In the genomic region with DNA sequence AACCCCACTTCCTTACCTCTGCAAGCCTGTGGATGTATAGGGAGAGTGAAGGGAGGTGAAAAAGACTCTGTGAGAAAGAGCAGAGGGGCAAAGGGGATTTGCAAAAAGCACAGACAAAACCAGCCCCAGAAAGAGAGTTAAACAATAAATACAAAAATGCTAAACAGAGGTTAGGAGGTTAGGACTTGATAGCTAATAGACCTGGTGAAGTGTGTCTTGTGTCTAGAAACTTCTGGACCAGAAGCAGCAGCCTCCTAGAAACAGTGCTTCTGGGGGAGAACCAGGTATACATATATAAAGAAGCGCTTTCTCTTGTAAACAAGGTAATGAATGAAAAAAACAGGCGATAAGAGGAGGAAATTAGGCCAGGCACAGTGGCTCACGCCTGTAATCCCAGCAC, we compare ENCODE assay signal across 20 cellular contexts. TPM values are rescaled to one million over a fixed set of nuclear protein-coding genes. Genes with fewer than 3 reads are reported as not detected.
DNase-seq lines count a peak whose midpoint lies in the region; ATAC-seq and TF ChIP-seq lines count a peak whose summit lies in the region.
"Had no signal": no experiment of that assay in that cellular context is flagged by ENCODE, and none has a peak within 500 bp of the region (broad histone marks: within the 10 kb centered on the region; RNA-seq: fewer than 3 reads in every experiment).

No MANE protein-coding gene starts in this region.

- ATAC-seq in GM23338 (no peak; the same call in 2 of the 3 replicates), gastroesophageal sphincter (no peak)
- ATAC-seq: body of pancreas; left cardiac atrium; naive thymus-derived CD4-positive, alpha-beta T cell had no signal

- H3K4me1 ChIP-seq in GM23338 (ENCODE audit: insufficient read depth) (peaks cover 8% of the 10 kb centered on the region; the same call in 1 of the 2 replicates), endodermal cell (ENCODE audit: control insufficient read depth, insufficient read depth, low read length) (no peaks in the 10 kb centered on the region), transverse colon (peaks cover 0 to 18% (median 6%) of the 10 kb centered on the region in 4 donors), gastroesophageal sphincter (peaks cover 0 to 9% (median 0%) of the 10 kb centered on the region in 3 donors), vagina (peaks cover 10% of the 10 kb centered on the region)
- H3K4me1 ChIP-seq: body of pancreas had no signal

- no peak overlapping the region for H3K9ac ChIP-seq in endodermal cell (ENCODE audit: extremely low read depth, low read length, poor library complexity, severe bottlenecking)
- H3K9ac ChIP-seq: SK-N-SH had no signal

- H3K27me3 ChIP-seq in GM23338 (ENCODE audit: insufficient read depth) (no peaks in the 10 kb centered on the region), endodermal cell (ENCODE audit: control insufficient read depth, insufficient read depth, low read length, poor library complexity, severe bottlenecking) (no peaks in the 10 kb centered on the region), transverse colon (no peaks in the 10 kb centered on the region), gastroesophageal sphincter (no peaks in the 10 kb centered on the region), vagina (no peaks in the 10 kb centered on the region)
- H3K27me3 ChIP-seq: body of pancreas, suprapubic skin had no signal

- H2AFZ ChIP-seq in GM23338: no peak overlapping the region

- H3K9me3 ChIP-seq in endodermal cell (ENCODE audit: control insufficient read depth, low read length): no peaks in the 10 kb centered on the region
- H3K9me3 ChIP-seq in transverse colon: no peaks in the 10 kb centered on the region
- H3K9me3 ChIP-seq in gastroesophageal sphincter: no peaks in the 10 kb centered on the region
- no peaks in the 10 kb centered on the region for H3K9me3 ChIP-seq in vagina
- H3K9me3 ChIP-seq: body of pancreas, SK-N-SH, suprapubic skin had no signal

- H3K4me1 Mint-ChIP-seq in GM23338 (peaks cover 6% of the 10 kb centered on the region), endodermal cell (peaks cover 5% of the 10 kb centered on the region), neural crest cell (peaks cover 5% of the 10 kb centered on the region)

- WGBS in endodermal cell (ENCODE audit: insufficient coverage in 1 of 2, insufficient read length in 1 of 2), 2 experiments: 90 to 93% methylated on average over 3 of the region's 3 CpGs
- WGBS in transverse colon (ENCODE audit: low coverage in 1 of 2), 2 donors: 60 to 73% methylated on average over 3 of the region's 3 CpGs
- 97% methylated on average over 3 of the region's 3 CpGs; no CpG with 5 or more reads in 1 of the 2 donors for WGBS in gastroesophageal sphincter (ENCODE audit: low coverage in 1 of 2), 2 donors

- no peak for TF ChIP-seq CTCF in GM23338 (conservative IDR thresholded peaks at IDR 0.05; ENCODE audit: low read depth in 2 of 2)
- no peak for TF ChIP-seq CTCF in endodermal cell (conservative IDR thresholded peaks at IDR 0.05)
- no peak for TF ChIP-seq CTCF in neural crest cell (conservative IDR thresholded peaks at IDR 0.05)
- no peak for TF ChIP-seq CTCF in transverse colon (IDR thresholded peaks at IDR 0.05)
- no peak for TF ChIP-seq CTCF in gastroesophageal sphincter (IDR thresholded peaks at IDR 0.05)
- no peak for TF ChIP-seq CTCF in vagina (IDR thresholded peaks at IDR 0.05)

- H3K27ac ChIP-seq in GM23338 (ENCODE audit: low read depth) (peak overlapping the region; percentile 43), endodermal cell (ENCODE audit: low read depth, low read length) (no peak overlapping the region), transverse colon (peak overlapping the region in 2 of 4 donors; percentile 29 to 56), gastroesophageal sphincter (no peak overlapping the region), vagina (no peak overlapping the region)
- H3K27ac ChIP-seq: body of pancreas, suprapubic skin had no signal

- TF ChIP-seq EP300 in transverse colon (IDR thresholded peaks at IDR 0.05; ENCODE audit: low read depth) (no peak), gastroesophageal sphincter (IDR thresholded peaks at IDR 0.05) (no peak)

- intact Hi-C loops in transverse colon (cut with DNase I; ENCODE audit: low total_unique reads): no loop called here
- intact Hi-C loops in vagina (cut with DNase I): no loop called here

- no peaks in the 10 kb centered on the region for H3K9me3 Mint-ChIP-seq in GM23338
- H3K9me3 Mint-ChIP-seq in endodermal cell: no peaks in the 10 kb centered on the region
- no peaks in the 10 kb centered on the region for H3K9me3 Mint-ChIP-seq in neural crest cell
- H3K9me3 Mint-ChIP-seq: activated naive CD8-positive, alpha-beta T cell treated with anti-CD3 and anti-CD28 coated beads, Interleukin-2, amount 10 ng/mL, durations not matched to agents 7 days and 5 days; IgD-negative memory B cell had no signal

- H3K27ac Mint-ChIP-seq in GM23338 (peak overlapping the region; percentile 10), endodermal cell (peak overlapping the region; percentile 65), neural crest cell (ENCODE audit: unreplicated experiment) (peak overlapping the region; percentile 1)
- H3K27ac Mint-ChIP-seq: activated naive CD8-positive, alpha-beta T cell treated with anti-CD3 and anti-CD28 coated beads, Interleukin-2, amount 10 ng/mL, durations not matched to agents 7 days and 5 days; IgD-negative memory B cell had no signal

- H4K20me1 ChIP-seq in GM23338 (replicated peaks; ENCODE audit: insufficient read depth): no peaks in the 10 kb centered on the region

- H3K4me2 ChIP-seq in GM23338: no peak overlapping the region; the same call in 1 of the 2 replicates
- H3K4me2 ChIP-seq: SK-N-SH had no signal

- H3K36me3 Mint-ChIP-seq in GM23338 (ENCODE audit: low read depth) (no peaks in the 10 kb centered on the region), endodermal cell (ENCODE audit: low read depth) (peaks cover 5% of the 10 kb centered on the region), neural crest cell (ENCODE audit: low read depth) (no peaks in the 10 kb centered on the region)

- in situ Hi-C loops in transverse colon (cut with MboI; ENCODE audit: low pct_ligation_motif_present in 1 of 4, low pct_unique_long_range_greater_than_20kb in 1 of 4, low sequenced_read_pairs in 3 of 4): no loop called here

- no peak overlapping the region for H3K4me3 Mint-ChIP-seq in GM23338
- H3K4me3 Mint-ChIP-seq in endodermal cell: no peak overlapping the region
- H3K4me3 Mint-ChIP-seq in neural crest cell: no peak overlapping the region
- H3K4me3 Mint-ChIP-seq: activated naive CD8-positive, alpha-beta T cell treated with anti-CD3 and anti-CD28 coated beads, Interleukin-2, amount 10 ng/mL, durations not matched to agents 7 days and 5 days; IgD-negative memory B cell; naive thymus-derived CD4-positive, alpha-beta T cell had no signal

- no peaks in the 10 kb centered on the region for H3K9me2 ChIP-seq in GM23338 (ENCODE audit: insufficient read depth)
- H3K9me2 ChIP-seq: SK-N-SH had no signal

- H3K36me3 ChIP-seq in GM23338 (ENCODE audit: insufficient read depth): no peaks in the 10 kb centered on the region
- no peaks in the 10 kb centered on the region for H3K36me3 ChIP-seq in endodermal cell (ENCODE audit: control insufficient read depth, insufficient read depth, low read length)
- no peaks in the 10 kb centered on the region for H3K36me3 ChIP-seq in transverse colon
- H3K36me3 ChIP-seq in gastroesophageal sphincter: no peaks in the 10 kb centered on the region
- no peaks in the 10 kb centered on the region for H3K36me3 ChIP-seq in vagina
- H3K36me3 ChIP-seq: suprapubic skin had no signal

- TF ChIP-seq POLR2A in transverse colon (IDR thresholded peaks at IDR 0.05) (no peak), gastroesophageal sphincter (IDR thresholded peaks at IDR 0.05) (no peak), vagina (IDR thresholded peaks at IDR 0.05) (no peak)

- H3K27me3 Mint-ChIP-seq in GM23338 (ENCODE audit: insufficient read depth, low read depth, poor library complexity) (no peaks in the 10 kb centered on the region), endodermal cell (ENCODE audit: insufficient read depth) (no peaks in the 10 kb centered on the region), neural crest cell (ENCODE audit: low read depth) (no peaks in the 10 kb centered on the region)
- H3K27me3 Mint-ChIP-seq: activated naive CD8-positive, alpha-beta T cell treated with anti-CD3 and anti-CD28 coated beads, Interleukin-2, amount 10 ng/mL, durations not matched to agents 7 days and 5 days; IgD-negative memory B cell; naive thymus-derived CD4-positive, alpha-beta T cell had no signal

- 0 out of 2 replicates have a peak, but pooled peaks cover 3% of the 10 kb centered on the region for H3K79me2 ChIP-seq in GM23338 (replicated peaks; ENCODE audit: insufficient read depth)

- H3K4me3 ChIP-seq in GM23338: no peak overlapping the region
- H3K4me3 ChIP-seq in endodermal cell (ENCODE audit: low read length): no peak overlapping the region
- no peak overlapping the region for H3K4me3 ChIP-seq in transverse colon
- no peak overlapping the region for H3K4me3 ChIP-seq in gastroesophageal sphincter
- H3K4me3 ChIP-seq in vagina: no peak overlapping the region
- H3K4me3 ChIP-seq: body of pancreas, suprapubic skin had no signal

- H3F3A ChIP-seq in GM23338 (replicated peaks; ENCODE audit: low read depth): no peaks in the 10 kb centered on the region

- no peak for DNase-seq in GM23338 (ENCODE audit: low spot score)
- peak; percentile 31 for DNase-seq in NCI-H2029 treated with DMSO at 0.1 percent for 48 hours (lab: John Stamatoyannopoulos, UW)
- DNase-seq in endodermal cell: no peak
- no peak for DNase-seq in neural crest cell (ENCODE audit: low read depth, low spot score)
- no peak for DNase-seq in transverse colon
- DNase-seq in vagina (ENCODE audit: extremely low spot score in 2 of 2): no peak
- DNase-seq in NCI-H774 (lab: John Stamatoyannopoulos, UW): no peak
- DNase-seq: activated CD4-positive, alpha-beta T cell treated with anti-CD3 and anti-CD28 coated beads, Interleukin-2, amount 50 U/mL, for 4 hours; activated CD8-positive, alpha-beta memory T cell treated with anti-CD3 and anti-CD28 coated beads, Interleukin-2, amount 50 U/mL, for 4 hours; activated naive CD8-positive, alpha-beta T cell treated with anti-CD3 and anti-CD28 coated beads, Interleukin-2, amount 10 ng/mL, durations not matched to agents 7 days and 5 days; body of pancreas; left cardiac atrium; naive thymus-derived CD4-positive, alpha-beta T cell; NCI-H1694; NCI-H446 treated with DMSO at 0.1 percent for 48 hours; NK-92 treated with Interleukin-12 subunit alpha and Interleukin-12 subunit beta, amount 100 ng/mL, for 24 hours; SK-N-SH had no signal

TF ChIP-seq in GM23338, 12 proteins besides CTCF, POLR2A, EP300 and RAD21 (continues in another document):
- no peak for TF ChIP-seq ZNF331 (CRISPR knock-in tag; IDR thresholded peaks at IDR 0.05; ENCODE audit: low read depth)
- TF ChIP-seq EZH2phosphoT487 (IDR thresholded peaks at IDR 0.05; ENCODE audit: unreplicated experiment): no peak

RNA-seq across cellular contexts. Expression of a gene that starts 31.9 kb away (rescaled TPM):
- total RNA-seq in GM23338 (2014; rRNA removed; shearing (Covaris generic)): 105 and 150 TPM in 2 replicates
- polyA plus RNA-seq in GM23338 (2016; fragmentation: Nextera tagmentation; extraction: Ambion mirVana): 410 and 456 TPM in 2 replicates
- total RNA-seq in endodermal cell (10 to 100 TPM; 62.7 to 76.4 TPM), neural crest cell (64.5 and 75.4 TPM in 2 replicates), transverse colon (10 to 100 TPM; 10.3 to 69.2 (median 41.3) TPM), gastroesophageal sphincter (100 to 1,000 TPM in 2 of 4 donors, 10 to 100 TPM in 2; 56.2 to 267 (median 108) TPM), vagina (24.8 TPM)
- polyA plus RNA-seq in endodermal cell (2013, experiment 1 of 2): 137 TPM
- 109 TPM for polyA plus RNA-seq in endodermal cell (2013, experiment 2 of 2)

Comparison
In these comparisons a context has a peak if more than half of its experiments do, and no peak if none do; other contexts are left out.
1. H3K27ac Mint-ChIP-seq: peak in every context shown above with its lines; median percentile 65 in endodermal cell; 10 in GM23338; 1 in neural crest cell.